Comparison of ENCODE assay signal across 2 cellular contexts in genomic region chr6:16739329-16739801, GRCh38.
TF ChIP-seq lines count a peak whose summit lies in the region.

No MANE protein-coding gene starts in this region.

TF ChIP-seq in GM23338, 12 proteins besides CTCF, POLR2A, EP300 and RAD21 (continued from another document):
- TF ChIP-seq ZNF462 (CRISPR knock-in tag; IDR thresholded peaks at IDR 0.05) (no peak), EZH2 (IDR thresholded peaks at IDR 0.05; ENCODE audit: low read depth, unreplicated experiment) (no peak), NANOG (IDR thresholded peaks at IDR 0.05; ENCODE audit: borderline replicate concordance) (no peak), ZNF331 (CRISPR knock-in tag; IDR thresholded peaks at IDR 0.05; ENCODE audit: low read depth) (no peak), POLR2AphosphoS5 (IDR thresholded peaks at IDR 0.05; ENCODE audit: low read depth) (no peak), JUNB (IDR thresholded peaks at IDR 0.05; ENCODE audit: unreplicated experiment) (no peak), REST (IDR thresholded peaks at IDR 0.05; ENCODE audit: unreplicated experiment) (no peak), ZNF114 (CRISPR knock-in tag; IDR thresholded peaks at IDR 0.05) (no peak), ETS1 (IDR thresholded peaks at IDR 0.05) (no peak), EZH2phosphoT487 (IDR thresholded peaks at IDR 0.05; ENCODE audit: unreplicated experiment) (no peak), CREB1 (CRISPR knock-in tag; IDR thresholded peaks at IDR 0.05; ENCODE audit: low read depth) (no peak)

TF ChIP-seq in WTC11, 78 proteins besides CTCF, POLR2A, EP300 and RAD21 (continued from another document):
- TF ChIP-seq PREB (CRISPR knock-in tag; IDR thresholded peaks at IDR 0.05; ENCODE audit: borderline replicate concordance) (no peak), ZNF671 (CRISPR knock-in tag; IDR thresholded peaks at IDR 0.05) (no peak)
TF ChIP-seq in WTC11: peak in this region for 0.
